Comparison of ENCODE assay signal across 1 cellular context in the genomic region with DNA sequence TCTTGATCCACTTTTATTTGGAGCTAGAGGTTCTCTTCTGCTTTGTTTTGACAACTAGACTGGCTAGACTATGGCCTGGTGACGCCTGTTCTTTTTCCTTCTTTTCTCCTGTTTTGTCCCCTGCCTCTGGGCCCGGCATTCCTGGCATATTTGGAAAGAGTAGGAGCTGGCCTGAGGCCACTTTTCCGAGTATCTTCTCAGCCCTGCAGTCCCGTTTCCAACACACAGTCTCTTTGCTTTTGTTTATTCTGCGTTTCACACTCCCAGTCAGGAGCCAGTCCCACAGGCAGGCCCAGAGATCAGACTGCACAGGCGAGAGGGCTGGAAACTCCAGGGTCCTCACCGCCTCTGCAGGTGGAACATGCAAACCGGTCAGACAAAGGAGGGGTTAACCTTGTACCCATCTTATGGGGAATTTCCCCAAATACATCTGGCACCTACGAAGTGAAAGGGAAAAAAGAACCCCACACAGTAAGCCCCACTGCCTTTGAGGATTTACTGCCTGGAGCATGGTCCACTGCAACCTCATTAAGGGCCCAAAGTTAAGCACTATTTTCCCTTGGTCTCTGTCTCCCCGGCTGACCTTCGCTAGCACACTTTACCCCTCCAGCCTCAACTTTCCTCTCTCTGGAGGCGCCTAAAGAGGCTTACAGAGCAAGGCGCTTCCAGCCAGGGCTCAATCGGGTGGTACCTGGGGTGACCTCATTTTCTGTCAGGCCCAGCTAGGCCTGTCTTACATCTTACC.
TF ChIP-seq lines count a peak whose summit lies in the region.

No MANE protein-coding gene starts in this region.

TF ChIP-seq in HepG2, 621 proteins besides CTCF, POLR2A, EP300 and RAD21 (continued from another document and continues in another):
- no peak for TF ChIP-seq FOXP1 (IDR thresholded peaks at IDR 0.05)
- peak; percentile 58 for TF ChIP-seq FOXP1 (CRISPR knock-in tag; IDR thresholded peaks at IDR 0.05)
- TF ChIP-seq ZNF441 (CRISPR knock-in tag; IDR thresholded peaks at IDR 0.05; ENCODE audit: borderline replicate concordance): no peak
- TF ChIP-seq ZNF792 (CRISPR knock-in tag; IDR thresholded peaks at IDR 0.05): no peak
- TF ChIP-seq ZNF264 (CRISPR knock-in tag; IDR thresholded peaks at IDR 0.05): 0 out of 2 replicates have a peak, but pooled peaks have one; percentile 23
- TF ChIP-seq IRX3 (CRISPR knock-in tag; IDR thresholded peaks at IDR 0.05; ENCODE audit: borderline replicate concordance, low read depth): no peak
- TF ChIP-seq SP5 (CRISPR knock-in tag; IDR thresholded peaks at IDR 0.05; ENCODE audit: borderline replicate concordance, low read depth): peak; percentile 14; the same call in 1 of the 2 replicates
- TF ChIP-seq ZNF776 (CRISPR knock-in tag; IDR thresholded peaks at IDR 0.05): no peak
- TF ChIP-seq ZNF34 (CRISPR knock-in tag; IDR thresholded peaks at IDR 0.05; ENCODE audit: borderline replicate concordance): no peak
- TF ChIP-seq, protein P1, sequence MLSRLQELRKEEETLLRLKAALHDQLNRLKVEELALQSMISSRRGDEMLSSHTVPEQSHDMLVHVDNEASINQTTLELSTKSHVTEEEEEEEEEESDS (CRISPR knock-in tag; IDR thresholded peaks at IDR 0.05; ENCODE audit: borderline replicate concordance): no peak
- TF ChIP-seq, protein P2, sequence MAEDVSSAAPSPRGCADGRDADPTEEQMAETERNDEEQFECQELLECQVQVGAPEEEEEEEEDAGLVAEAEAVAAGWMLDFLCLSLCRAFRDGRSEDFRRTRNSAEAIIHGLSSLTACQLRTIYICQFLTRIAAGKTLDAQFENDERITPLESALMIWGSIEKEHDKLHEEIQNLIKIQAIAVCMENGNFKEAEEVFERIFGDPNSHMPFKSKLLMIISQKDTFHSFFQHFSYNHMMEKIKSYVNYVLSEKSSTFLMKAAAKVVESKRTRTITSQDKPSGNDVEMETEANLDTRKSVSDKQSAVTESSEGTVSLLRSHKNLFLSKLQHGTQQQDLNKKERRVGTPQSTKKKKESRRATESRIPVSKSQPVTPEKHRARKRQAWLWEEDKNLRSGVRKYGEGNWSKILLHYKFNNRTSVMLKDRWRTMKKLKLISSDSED (CRISPR knock-in tag; IDR thresholded peaks at IDR 0.05): no peak
- TF ChIP-seq, protein P3, sequence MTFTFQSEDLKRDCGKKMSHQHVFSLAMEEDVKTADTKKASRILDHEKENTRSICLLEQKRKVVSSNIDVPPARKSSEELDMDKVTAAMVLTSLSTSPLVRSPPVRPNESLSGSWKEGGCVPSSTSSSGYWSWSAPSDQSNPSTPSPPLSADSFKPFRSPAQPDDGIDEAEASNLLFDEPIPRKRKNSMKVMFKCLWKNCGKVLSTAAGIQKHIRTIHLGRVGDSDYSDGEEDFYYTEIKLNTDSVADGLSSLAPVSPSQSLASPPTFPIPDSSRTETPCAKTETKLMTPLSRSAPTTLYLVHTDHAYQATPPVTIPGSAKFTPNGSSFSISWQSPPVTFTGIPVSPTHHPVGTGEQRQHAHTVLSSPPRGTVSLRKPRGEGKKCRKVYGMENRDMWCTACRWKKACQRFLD (CRISPR knock-in tag; IDR thresholded peaks at IDR 0.05; ENCODE audit: borderline replicate concordance): 0 out of 2 replicates have a peak, but pooled peaks have one; percentile 53
- peak; percentile 62; the same call in 1 of the 2 replicates for TF ChIP-seq ZNF761 (CRISPR knock-in tag; conservative IDR thresholded peaks at IDR 0.05)
- no peak for TF ChIP-seq ZNF337 (CRISPR knock-in tag; IDR thresholded peaks at IDR 0.05; ENCODE audit: borderline replicate concordance, low read depth)
- no peak for TF ChIP-seq ZNF205 (CRISPR knock-in tag; IDR thresholded peaks at IDR 0.05)
- no peak for TF ChIP-seq HIVEP1 (CRISPR knock-in tag; IDR thresholded peaks at IDR 0.05)
- peak; percentile 88; the same call in 1 of the 2 replicates for TF ChIP-seq ZSCAN31 (CRISPR knock-in tag; IDR thresholded peaks at IDR 0.05; ENCODE audit: low read depth)
- TF ChIP-seq KLF13 (CRISPR knock-in tag; IDR thresholded peaks at IDR 0.05): no peak
- TF ChIP-seq CAMTA2 (CRISPR knock-in tag; IDR thresholded peaks at IDR 0.05; ENCODE audit: borderline replicate concordance): no peak
- TF ChIP-seq, protein P4, sequence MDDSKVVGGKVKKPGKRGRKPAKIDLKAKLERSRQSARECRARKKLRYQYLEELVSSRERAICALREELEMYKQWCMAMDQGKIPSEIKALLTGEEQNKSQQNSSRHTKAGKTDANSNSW (CRISPR knock-in tag; IDR thresholded peaks at IDR 0.05; ENCODE audit: borderline replicate concordance): no peak
- TF ChIP-seq BRCA1 (CRISPR knock-in tag; IDR thresholded peaks at IDR 0.05): no peak
- no peak for TF ChIP-seq ZNF878 (CRISPR knock-in tag; IDR thresholded peaks at IDR 0.05)
- no peak for TF ChIP-seq NFE2L2 (IDR thresholded peaks at IDR 0.05; ENCODE audit: low read length)
- TF ChIP-seq ZNF629 (CRISPR knock-in tag; conservative IDR thresholded peaks at IDR 0.05): no peak
- TF ChIP-seq HOXA3 (CRISPR knock-in tag; IDR thresholded peaks at IDR 0.05): peak; percentile 58; the same call in 1 of the 2 replicates
- no peak for TF ChIP-seq FOSL1 (CRISPR knock-in tag; IDR thresholded peaks at IDR 0.05; ENCODE audit: borderline replicate concordance)
- TF ChIP-seq ZNF557 (CRISPR knock-in tag; IDR thresholded peaks at IDR 0.05): no peak
- TF ChIP-seq MIER3 (CRISPR knock-in tag; IDR thresholded peaks at IDR 0.05; ENCODE audit: borderline replicate concordance): no peak
- TF ChIP-seq, protein P5, sequence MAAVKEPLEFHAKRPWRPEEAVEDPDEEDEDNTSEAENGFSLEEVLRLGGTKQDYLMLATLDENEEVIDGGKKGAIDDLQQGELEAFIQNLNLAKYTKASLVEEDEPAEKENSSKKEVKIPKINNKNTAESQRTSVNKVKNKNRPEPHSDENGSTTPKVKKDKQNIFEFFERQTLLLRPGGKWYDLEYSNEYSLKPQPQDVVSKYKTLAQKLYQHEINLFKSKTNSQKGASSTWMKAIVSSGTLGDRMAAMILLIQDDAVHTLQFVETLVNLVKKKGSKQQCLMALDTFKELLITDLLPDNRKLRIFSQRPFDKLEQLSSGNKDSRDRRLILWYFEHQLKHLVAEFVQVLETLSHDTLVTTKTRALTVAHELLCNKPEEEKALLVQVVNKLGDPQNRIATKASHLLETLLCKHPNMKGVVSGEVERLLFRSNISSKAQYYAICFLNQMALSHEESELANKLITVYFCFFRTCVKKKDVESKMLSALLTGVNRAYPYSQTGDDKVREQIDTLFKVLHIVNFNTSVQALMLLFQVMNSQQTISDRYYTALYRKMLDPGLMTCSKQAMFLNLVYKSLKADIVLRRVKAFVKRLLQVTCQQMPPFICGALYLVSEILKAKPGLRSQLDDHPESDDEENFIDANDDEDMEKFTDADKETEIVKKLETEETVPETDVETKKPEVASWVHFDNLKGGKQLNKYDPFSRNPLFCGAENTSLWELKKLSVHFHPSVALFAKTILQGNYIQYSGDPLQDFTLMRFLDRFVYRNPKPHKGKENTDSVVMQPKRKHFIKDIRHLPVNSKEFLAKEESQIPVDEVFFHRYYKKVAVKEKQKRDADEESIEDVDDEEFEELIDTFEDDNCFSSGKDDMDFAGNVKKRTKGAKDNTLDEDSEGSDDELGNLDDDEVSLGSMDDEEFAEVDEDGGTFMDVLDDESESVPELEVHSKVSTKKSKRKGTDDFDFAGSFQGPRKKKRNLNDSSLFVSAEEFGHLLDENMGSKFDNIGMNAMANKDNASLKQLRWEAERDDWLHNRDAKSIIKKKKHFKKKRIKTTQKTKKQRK (IDR thresholded peaks at IDR 0.05; ENCODE audit: low read length): no peak
- TF ChIP-seq, protein P6, sequence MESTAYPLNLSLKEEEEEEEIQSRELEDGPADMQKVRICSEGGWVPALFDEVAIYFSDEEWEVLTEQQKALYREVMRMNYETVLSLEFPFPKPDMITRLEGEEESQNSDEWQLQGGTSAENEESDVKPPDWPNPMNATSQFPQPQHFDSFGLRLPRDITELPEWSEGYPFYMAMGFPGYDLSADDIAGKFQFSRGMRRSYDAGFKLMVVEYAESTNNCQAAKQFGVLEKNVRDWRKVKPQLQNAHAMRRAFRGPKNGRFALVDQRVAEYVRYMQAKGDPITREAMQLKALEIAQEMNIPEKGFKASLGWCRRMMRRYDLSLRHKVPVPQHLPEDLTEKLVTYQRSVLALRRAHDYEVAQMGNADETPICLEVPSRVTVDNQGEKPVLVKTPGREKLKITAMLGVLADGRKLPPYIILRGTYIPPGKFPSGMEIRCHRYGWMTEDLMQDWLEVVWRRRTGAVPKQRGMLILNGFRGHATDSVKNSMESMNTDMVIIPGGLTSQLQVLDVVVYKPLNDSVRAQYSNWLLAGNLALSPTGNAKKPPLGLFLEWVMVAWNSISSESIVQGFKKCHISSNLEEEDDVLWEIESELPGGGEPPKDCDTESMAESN (CRISPR knock-in tag; conservative IDR thresholded peaks at IDR 0.05): no peak
- TF ChIP-seq POLR2AphosphoS2 (IDR thresholded peaks at IDR 0.05; ENCODE audit: low read depth, low read length): no peak
- TF ChIP-seq, protein P7, sequence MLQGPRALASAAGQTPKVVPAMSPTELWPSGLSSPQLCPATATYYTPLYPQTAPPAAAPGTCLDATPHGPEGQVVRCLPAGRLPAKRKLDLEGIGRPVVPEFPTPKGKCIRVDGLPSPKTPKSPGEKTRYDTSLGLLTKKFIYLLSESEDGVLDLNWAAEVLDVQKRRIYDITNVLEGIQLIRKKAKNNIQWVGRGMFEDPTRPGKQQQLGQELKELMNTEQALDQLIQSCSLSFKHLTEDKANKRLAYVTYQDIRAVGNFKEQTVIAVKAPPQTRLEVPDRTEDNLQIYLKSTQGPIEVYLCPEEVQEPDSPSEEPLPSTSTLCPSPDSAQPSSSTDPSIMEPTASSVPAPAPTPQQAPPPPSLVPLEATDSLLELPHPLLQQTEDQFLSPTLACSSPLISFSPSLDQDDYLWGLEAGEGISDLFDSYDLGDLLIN (CRISPR knock-in tag; IDR thresholded peaks at IDR 0.05; ENCODE audit: borderline replicate concordance): no peak
- TF ChIP-seq HHEX (CRISPR knock-in tag; IDR thresholded peaks at IDR 0.05): no peak
- TF ChIP-seq, protein P8, sequence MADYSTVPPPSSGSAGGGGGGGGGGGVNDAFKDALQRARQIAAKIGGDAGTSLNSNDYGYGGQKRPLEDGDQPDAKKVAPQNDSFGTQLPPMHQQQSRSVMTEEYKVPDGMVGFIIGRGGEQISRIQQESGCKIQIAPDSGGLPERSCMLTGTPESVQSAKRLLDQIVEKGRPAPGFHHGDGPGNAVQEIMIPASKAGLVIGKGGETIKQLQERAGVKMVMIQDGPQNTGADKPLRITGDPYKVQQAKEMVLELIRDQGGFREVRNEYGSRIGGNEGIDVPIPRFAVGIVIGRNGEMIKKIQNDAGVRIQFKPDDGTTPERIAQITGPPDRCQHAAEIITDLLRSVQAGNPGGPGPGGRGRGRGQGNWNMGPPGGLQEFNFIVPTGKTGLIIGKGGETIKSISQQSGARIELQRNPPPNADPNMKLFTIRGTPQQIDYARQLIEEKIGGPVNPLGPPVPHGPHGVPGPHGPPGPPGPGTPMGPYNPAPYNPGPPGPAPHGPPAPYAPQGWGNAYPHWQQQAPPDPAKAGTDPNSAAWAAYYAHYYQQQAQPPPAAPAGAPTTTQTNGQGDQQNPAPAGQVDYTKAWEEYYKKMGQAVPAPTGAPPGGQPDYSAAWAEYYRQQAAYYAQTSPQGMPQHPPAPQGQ (CRISPR knock-in tag; IDR thresholded peaks at IDR 0.05; ENCODE audit: borderline replicate concordance): no peak
- no peak for TF ChIP-seq ZNF251 (CRISPR knock-in tag; IDR thresholded peaks at IDR 0.05)
- TF ChIP-seq LCORL (IDR thresholded peaks at IDR 0.05): no peak
- TF ChIP-seq LCORL (CRISPR knock-in tag; IDR thresholded peaks at IDR 0.05): peak; percentile 89
- 0 out of 2 replicates have a peak, but pooled peaks have one; percentile 64 for TF ChIP-seq ZNF430 (CRISPR knock-in tag; IDR thresholded peaks at IDR 0.05)
- no peak for TF ChIP-seq ZNF44 (CRISPR knock-in tag; IDR thresholded peaks at IDR 0.05)
- TF ChIP-seq, protein P9, sequence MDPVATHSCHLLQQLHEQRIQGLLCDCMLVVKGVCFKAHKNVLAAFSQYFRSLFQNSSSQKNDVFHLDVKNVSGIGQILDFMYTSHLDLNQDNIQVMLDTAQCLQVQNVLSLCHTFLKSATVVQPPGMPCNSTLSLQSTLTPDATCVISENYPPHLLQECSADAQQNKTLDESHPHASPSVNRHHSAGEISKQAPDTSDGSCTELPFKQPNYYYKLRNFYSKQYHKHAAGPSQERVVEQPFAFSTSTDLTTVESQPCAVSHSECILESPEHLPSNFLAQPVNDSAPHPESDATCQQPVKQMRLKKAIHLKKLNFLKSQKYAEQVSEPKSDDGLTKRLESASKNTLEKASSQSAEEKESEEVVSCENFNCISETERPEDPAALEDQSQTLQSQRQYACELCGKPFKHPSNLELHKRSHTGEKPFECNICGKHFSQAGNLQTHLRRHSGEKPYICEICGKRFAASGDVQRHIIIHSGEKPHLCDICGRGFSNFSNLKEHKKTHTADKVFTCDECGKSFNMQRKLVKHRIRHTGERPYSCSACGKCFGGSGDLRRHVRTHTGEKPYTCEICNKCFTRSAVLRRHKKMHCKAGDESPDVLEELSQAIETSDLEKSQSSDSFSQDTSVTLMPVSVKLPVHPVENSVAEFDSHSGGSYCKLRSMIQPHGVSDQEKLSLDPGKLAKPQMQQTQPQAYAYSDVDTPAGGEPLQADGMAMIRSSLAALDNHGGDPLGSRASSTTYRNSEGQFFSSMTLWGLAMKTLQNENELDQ (CRISPR knock-in tag; IDR thresholded peaks at IDR 0.05; ENCODE audit: borderline replicate concordance): no peak
- TF ChIP-seq GZF1 (CRISPR knock-in tag; IDR thresholded peaks at IDR 0.05): no peak
- TF ChIP-seq, protein P10, sequence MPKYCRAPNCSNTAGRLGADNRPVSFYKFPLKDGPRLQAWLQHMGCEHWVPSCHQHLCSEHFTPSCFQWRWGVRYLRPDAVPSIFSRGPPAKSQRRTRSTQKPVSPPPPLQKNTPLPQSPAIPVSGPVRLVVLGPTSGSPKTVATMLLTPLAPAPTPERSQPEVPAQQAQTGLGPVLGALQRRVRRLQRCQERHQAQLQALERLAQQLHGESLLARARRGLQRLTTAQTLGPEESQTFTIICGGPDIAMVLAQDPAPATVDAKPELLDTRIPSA (CRISPR knock-in tag; IDR thresholded peaks at IDR 0.05; ENCODE audit: borderline replicate concordance): no peak
- peak; percentile 60; the same call in 1 of the 2 replicates for TF ChIP-seq ZNF331 (CRISPR knock-in tag; IDR thresholded peaks at IDR 0.05)
- TF ChIP-seq, protein P11, sequence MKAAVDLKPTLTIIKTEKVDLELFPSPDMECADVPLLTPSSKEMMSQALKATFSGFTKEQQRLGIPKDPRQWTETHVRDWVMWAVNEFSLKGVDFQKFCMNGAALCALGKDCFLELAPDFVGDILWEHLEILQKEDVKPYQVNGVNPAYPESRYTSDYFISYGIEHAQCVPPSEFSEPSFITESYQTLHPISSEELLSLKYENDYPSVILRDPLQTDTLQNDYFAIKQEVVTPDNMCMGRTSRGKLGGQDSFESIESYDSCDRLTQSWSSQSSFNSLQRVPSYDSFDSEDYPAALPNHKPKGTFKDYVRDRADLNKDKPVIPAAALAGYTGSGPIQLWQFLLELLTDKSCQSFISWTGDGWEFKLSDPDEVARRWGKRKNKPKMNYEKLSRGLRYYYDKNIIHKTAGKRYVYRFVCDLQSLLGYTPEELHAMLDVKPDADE (CRISPR knock-in tag; IDR thresholded peaks at IDR 0.05): no peak
- no peak for TF ChIP-seq FOXK2 (IDR thresholded peaks at IDR 0.05)
- peak; percentile 81 for TF ChIP-seq SPEN (CRISPR knock-in tag; IDR thresholded peaks at IDR 0.05; ENCODE audit: low read depth)
- TF ChIP-seq ZFAT (CRISPR knock-in tag; conservative IDR thresholded peaks at IDR 0.05): no peak
